ENCODE assay signal across 1 cellular context in the genomic region with DNA sequence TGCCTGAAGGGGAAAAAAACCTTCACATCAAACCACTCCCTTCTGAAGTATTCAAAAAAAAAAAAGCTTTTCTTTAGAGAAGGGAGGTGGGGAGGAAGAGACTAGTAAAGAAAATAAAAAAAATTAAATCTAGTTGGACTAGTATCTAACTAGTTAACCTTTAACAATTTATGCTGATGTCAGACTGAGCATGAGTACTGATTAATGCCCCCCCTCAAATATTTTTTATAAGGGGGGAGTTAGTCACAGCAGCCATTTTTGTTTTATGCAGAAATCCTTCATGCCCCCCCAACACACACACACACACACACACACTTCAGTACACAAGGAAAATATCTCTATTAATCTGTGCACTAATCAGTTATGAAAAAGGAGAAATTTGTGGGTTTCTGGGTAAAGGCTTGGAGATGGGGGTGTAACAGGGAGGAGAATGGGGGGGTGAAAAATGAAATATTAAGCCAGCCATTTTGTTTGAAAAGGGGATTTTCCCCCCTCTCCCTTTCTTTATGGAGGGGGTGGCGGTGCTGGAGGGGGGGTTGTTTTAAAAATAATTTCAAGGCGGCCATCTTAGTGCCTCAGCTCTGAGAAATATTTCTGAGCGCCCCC.
TF ChIP-seq lines count a peak whose summit lies in the region.

No MANE protein-coding gene starts in this region.

TF ChIP-seq in HepG2, 621 proteins besides CTCF, POLR2A, EP300 and RAD21:
- TF ChIP-seq TGIF2 (CRISPR knock-in tag; IDR thresholded peaks at IDR 0.05), result no peak
- TF ChIP-seq, protein P1, sequence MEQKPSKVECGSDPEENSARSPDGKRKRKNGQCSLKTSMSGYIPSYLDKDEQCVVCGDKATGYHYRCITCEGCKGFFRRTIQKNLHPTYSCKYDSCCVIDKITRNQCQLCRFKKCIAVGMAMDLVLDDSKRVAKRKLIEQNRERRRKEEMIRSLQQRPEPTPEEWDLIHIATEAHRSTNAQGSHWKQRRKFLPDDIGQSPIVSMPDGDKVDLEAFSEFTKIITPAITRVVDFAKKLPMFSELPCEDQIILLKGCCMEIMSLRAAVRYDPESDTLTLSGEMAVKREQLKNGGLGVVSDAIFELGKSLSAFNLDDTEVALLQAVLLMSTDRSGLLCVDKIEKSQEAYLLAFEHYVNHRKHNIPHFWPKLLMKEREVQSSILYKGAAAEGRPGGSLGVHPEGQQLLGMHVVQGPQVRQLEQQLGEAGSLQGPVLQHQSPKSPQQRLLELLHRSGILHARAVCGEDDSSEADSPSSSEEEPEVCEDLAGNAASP (CRISPR knock-in tag; IDR thresholded peaks at IDR 0.05; ENCODE audit: borderline replicate concordance), result no peak
- TF ChIP-seq, protein P2, sequence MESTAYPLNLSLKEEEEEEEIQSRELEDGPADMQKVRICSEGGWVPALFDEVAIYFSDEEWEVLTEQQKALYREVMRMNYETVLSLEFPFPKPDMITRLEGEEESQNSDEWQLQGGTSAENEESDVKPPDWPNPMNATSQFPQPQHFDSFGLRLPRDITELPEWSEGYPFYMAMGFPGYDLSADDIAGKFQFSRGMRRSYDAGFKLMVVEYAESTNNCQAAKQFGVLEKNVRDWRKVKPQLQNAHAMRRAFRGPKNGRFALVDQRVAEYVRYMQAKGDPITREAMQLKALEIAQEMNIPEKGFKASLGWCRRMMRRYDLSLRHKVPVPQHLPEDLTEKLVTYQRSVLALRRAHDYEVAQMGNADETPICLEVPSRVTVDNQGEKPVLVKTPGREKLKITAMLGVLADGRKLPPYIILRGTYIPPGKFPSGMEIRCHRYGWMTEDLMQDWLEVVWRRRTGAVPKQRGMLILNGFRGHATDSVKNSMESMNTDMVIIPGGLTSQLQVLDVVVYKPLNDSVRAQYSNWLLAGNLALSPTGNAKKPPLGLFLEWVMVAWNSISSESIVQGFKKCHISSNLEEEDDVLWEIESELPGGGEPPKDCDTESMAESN (CRISPR knock-in tag; conservative IDR thresholded peaks at IDR 0.05), result no peak
- no peak for TF ChIP-seq TBP (CRISPR knock-in tag; IDR thresholded peaks at IDR 0.05)
- TF ChIP-seq, protein P3, sequence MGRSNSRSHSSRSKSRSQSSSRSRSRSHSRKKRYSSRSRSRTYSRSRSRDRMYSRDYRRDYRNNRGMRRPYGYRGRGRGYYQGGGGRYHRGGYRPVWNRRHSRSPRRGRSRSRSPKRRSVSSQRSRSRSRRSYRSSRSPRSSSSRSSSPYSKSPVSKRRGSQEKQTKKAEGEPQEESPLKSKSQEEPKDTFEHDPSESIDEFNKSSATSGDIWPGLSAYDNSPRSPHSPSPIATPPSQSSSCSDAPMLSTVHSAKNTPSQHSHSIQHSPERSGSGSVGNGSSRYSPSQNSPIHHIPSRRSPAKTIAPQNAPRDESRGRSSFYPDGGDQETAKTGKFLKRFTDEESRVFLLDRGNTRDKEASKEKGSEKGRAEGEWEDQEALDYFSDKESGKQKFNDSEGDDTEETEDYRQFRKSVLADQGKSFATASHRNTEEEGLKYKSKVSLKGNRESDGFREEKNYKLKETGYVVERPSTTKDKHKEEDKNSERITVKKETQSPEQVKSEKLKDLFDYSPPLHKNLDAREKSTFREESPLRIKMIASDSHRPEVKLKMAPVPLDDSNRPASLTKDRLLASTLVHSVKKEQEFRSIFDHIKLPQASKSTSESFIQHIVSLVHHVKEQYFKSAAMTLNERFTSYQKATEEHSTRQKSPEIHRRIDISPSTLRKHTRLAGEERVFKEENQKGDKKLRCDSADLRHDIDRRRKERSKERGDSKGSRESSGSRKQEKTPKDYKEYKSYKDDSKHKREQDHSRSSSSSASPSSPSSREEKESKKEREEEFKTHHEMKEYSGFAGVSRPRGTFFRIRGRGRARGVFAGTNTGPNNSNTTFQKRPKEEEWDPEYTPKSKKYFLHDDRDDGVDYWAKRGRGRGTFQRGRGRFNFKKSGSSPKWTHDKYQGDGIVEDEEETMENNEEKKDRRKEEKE (IDR thresholded peaks at IDR 0.05), result no peak
- TF ChIP-seq, protein P4, sequence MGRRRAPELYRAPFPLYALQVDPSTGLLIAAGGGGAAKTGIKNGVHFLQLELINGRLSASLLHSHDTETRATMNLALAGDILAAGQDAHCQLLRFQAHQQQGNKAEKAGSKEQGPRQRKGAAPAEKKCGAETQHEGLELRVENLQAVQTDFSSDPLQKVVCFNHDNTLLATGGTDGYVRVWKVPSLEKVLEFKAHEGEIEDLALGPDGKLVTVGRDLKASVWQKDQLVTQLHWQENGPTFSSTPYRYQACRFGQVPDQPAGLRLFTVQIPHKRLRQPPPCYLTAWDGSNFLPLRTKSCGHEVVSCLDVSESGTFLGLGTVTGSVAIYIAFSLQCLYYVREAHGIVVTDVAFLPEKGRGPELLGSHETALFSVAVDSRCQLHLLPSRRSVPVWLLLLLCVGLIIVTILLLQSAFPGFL (CRISPR knock-in tag; IDR thresholded peaks at IDR 0.05), result no peak
- TF ChIP-seq, protein P5, sequence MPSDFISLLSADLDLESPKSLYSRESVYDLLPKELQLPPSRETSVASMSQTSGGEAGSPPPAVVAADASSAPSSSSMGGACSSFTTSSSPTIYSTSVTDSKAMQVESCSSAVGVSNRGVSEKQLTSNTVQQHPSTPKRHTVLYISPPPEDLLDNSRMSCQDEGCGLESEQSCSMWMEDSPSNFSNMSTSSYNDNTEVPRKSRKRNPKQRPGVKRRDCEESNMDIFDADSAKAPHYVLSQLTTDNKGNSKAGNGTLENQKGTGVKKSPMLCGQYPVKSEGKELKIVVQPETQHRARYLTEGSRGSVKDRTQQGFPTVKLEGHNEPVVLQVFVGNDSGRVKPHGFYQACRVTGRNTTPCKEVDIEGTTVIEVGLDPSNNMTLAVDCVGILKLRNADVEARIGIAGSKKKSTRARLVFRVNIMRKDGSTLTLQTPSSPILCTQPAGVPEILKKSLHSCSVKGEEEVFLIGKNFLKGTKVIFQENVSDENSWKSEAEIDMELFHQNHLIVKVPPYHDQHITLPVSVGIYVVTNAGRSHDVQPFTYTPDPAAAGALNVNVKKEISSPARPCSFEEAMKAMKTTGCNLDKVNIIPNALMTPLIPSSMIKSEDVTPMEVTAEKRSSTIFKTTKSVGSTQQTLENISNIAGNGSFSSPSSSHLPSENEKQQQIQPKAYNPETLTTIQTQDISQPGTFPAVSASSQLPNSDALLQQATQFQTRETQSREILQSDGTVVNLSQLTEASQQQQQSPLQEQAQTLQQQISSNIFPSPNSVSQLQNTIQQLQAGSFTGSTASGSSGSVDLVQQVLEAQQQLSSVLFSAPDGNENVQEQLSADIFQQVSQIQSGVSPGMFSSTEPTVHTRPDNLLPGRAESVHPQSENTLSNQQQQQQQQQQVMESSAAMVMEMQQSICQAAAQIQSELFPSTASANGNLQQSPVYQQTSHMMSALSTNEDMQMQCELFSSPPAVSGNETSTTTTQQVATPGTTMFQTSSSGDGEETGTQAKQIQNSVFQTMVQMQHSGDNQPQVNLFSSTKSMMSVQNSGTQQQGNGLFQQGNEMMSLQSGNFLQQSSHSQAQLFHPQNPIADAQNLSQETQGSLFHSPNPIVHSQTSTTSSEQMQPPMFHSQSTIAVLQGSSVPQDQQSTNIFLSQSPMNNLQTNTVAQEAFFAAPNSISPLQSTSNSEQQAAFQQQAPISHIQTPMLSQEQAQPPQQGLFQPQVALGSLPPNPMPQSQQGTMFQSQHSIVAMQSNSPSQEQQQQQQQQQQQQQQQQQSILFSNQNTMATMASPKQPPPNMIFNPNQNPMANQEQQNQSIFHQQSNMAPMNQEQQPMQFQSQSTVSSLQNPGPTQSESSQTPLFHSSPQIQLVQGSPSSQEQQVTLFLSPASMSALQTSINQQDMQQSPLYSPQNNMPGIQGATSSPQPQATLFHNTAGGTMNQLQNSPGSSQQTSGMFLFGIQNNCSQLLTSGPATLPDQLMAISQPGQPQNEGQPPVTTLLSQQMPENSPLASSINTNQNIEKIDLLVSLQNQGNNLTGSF (CRISPR knock-in tag; IDR thresholded peaks at IDR 0.05), result no peak
- TF ChIP-seq, protein P6, sequence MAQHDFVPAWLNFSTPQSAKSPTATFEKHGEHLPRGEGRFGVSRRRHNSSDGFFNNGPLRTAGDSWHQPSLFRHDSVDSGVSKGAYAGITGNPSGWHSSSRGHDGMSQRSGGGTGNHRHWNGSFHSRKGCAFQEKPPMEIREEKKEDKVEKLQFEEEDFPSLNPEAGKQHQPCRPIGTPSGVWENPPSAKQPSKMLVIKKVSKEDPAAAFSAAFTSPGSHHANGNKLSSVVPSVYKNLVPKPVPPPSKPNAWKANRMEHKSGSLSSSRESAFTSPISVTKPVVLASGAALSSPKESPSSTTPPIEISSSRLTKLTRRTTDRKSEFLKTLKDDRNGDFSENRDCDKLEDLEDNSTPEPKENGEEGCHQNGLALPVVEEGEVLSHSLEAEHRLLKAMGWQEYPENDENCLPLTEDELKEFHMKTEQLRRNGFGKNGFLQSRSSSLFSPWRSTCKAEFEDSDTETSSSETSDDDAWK (CRISPR knock-in tag; IDR thresholded peaks at IDR 0.05), result no peak
- TF ChIP-seq, protein P7, sequence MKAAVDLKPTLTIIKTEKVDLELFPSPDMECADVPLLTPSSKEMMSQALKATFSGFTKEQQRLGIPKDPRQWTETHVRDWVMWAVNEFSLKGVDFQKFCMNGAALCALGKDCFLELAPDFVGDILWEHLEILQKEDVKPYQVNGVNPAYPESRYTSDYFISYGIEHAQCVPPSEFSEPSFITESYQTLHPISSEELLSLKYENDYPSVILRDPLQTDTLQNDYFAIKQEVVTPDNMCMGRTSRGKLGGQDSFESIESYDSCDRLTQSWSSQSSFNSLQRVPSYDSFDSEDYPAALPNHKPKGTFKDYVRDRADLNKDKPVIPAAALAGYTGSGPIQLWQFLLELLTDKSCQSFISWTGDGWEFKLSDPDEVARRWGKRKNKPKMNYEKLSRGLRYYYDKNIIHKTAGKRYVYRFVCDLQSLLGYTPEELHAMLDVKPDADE (CRISPR knock-in tag; IDR thresholded peaks at IDR 0.05), result no peak
- no peak for TF ChIP-seq NCOA1 (CRISPR knock-in tag; IDR thresholded peaks at IDR 0.05)
- no peak for TF ChIP-seq TEAD3 (CRISPR knock-in tag; optimal IDR thresholded peaks at IDR 0.05; ENCODE audit: borderline replicate concordance)
- TF ChIP-seq, protein P8, sequence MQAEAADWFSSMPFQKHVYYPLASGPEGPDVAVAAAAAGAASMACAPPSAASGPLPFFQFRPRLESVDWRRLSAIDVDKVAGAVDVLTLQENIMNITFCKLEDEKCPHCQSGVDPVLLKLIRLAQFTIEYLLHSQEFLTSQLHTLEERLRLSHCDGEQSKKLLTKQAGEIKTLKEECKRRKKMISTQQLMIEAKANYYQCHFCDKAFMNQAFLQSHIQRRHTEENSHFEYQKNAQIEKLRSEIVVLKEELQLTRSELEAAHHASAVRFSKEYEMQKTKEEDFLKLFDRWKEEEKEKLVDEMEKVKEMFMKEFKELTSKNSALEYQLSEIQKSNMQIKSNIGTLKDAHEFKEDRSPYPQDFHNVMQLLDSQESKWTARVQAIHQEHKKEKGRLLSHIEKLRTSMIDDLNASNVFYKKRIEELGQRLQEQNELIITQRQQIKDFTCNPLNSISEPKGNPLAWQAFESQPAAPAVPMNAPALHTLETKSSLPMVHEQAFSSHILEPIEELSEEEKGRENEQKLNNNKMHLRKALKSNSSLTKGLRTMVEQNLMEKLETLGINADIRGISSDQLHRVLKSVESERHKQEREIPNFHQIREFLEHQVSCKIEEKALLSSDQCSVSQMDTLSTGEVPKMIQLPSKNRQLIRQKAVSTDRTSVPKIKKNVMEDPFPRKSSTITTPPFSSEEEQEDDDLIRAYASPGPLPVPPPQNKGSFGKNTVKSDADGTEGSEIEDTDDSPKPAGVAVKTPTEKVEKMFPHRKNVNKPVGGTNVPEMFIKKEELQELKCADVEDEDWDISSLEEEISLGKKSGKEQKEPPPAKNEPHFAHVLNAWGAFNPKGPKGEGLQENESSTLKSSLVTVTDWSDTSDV (CRISPR knock-in tag; IDR thresholded peaks at IDR 0.05), result no peak
- TF ChIP-seq ZNF879 (CRISPR knock-in tag; IDR thresholded peaks at IDR 0.05), result no peak
- no peak for TF ChIP-seq IKZF1 (IDR thresholded peaks at IDR 0.05)
- TF ChIP-seq, protein P9, sequence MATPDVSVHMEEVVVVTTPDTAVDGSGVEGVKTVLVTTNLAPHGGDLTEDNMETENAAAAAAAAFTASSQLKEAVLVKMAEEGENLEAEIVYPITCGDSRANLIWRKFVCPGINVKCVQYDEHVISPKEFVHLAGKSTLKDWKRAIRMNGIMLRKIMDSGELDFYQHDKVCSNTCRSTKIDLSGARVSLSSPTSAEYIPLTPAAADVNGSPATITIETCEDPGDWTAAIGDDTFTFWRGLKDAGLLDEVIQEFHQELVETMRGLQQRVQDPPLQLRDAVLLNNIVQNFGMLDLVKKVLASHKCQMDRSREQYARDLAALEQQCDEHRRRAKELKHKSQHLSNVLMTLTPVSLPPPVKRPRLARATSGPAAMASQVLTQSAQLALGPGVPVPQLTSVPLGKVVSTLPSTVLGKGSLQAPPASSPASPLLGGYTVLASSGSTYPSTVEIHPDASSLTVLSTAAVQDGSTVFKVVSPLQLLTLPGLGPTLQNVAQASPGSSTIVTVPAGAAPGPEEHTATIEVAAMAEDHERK (CRISPR knock-in tag; IDR thresholded peaks at IDR 0.05; ENCODE audit: low read depth), result no peak
- TF ChIP-seq SRSF1 (optimal IDR thresholded peaks at IDR 0.05; ENCODE audit: low read depth, low read length), result no peak
- TF ChIP-seq, protein P10, sequence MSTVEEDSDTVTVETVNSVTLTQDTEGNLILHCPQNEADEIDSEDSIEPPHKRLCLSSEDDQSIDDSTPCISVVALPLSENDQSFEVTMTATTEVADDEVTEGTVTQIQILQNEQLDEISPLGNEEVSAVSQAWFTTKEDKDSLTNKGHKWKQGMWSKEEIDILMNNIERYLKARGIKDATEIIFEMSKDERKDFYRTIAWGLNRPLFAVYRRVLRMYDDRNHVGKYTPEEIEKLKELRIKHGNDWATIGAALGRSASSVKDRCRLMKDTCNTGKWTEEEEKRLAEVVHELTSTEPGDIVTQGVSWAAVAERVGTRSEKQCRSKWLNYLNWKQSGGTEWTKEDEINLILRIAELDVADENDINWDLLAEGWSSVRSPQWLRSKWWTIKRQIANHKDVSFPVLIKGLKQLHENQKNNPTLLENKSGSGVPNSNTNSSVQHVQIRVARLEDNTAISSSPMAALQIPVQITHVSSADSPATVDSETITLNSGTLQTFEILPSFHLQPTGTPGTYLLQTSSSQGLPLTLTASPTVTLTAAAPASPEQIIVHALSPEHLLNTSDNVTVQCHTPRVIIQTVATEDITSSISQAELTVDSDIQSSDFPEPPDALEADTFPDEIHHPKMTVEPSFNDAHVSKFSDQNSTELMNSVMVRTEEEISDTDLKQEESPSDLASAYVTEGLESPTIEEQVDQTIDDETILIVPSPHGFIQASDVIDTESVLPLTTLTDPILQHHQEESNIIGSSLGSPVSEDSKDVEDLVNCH (CRISPR knock-in tag; IDR thresholded peaks at IDR 0.05), result no peak
- TF ChIP-seq NCOA2 (CRISPR knock-in tag; IDR thresholded peaks at IDR 0.05), result no peak
- no peak for TF ChIP-seq ZBTB38 (CRISPR knock-in tag; IDR thresholded peaks at IDR 0.05)
- TF ChIP-seq NCOA5 (CRISPR knock-in tag; IDR thresholded peaks at IDR 0.05), result no peak
